8 cellular contexts compared by ENCODE assay signal in the genomic region with DNA sequence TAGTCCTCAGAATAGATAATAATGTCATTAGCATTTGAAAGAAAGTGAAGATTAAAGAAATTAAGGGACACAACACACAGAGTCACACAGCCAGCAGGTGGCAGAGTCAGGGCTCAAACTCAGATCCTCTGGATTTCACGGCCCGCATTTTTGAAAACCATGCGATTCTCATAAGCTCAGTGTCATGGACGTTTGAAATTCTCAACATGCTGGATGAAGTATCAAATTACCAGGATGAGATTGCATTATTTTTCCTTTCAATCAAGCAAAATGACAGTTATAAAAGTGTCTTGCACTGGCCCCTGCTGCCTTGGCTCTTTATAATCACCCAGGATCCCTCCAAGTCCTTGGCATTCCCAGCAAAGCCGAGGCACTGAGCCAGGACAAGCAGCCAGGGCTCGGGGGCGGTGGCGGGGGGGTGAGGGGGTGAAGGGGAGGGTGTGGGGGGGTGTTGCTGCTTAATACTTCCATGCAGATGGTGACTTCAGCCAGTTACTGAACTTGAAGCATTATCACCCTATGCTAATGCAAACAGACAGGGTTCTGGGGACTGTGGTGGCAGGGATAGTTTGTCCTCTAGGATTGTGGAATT.
DNase-seq lines count a peak whose midpoint lies in the region; ATAC-seq and TF ChIP-seq lines count a peak whose summit lies in the region.

No MANE protein-coding gene starts in this region.

- H3K4me3 ChIP-seq in LNCaP clone FGC (ENCODE audit: low read depth, low read length) (no peak overlapping the region), astrocyte of the cerebellum (ENCODE audit: low read depth, low read length) (no peak overlapping the region)

- ATAC-seq in HG03045 (IDR thresholded peaks at IDR 0.05; ENCODE audit: unreplicated experiment) (no peak), HG02852 (IDR thresholded peaks at IDR 0.05; ENCODE audit: unreplicated experiment) (no peak)

- peak; percentile 63 for DNase-seq in DMS53 (lab: John Stamatoyannopoulos, UW)
- peak; percentile 23 for DNase-seq in LNCaP clone FGC (ENCODE audit: low read depth)
- DNase-seq in T1000 (lab: John Stamatoyannopoulos, UW) = peak; percentile 45
- DNase-seq in astrocyte of the cerebellum (ENCODE audit: low read depth) = peak; percentile 76
- DNase-seq in hypothalamus (lab: John Stamatoyannopoulos, UW) = peak in 48 of 51 donors; percentile 3 to 79 (median 43)
- peak; percentile 19 to 47 for DNase-seq in stimulated activated CD4-positive, alpha-beta T cell treated with anti-CD3 and anti-CD28 coated beads, Interleukin-12 subunit alpha, Interleukin-12 subunit beta, amount 100 ng/mL, for 24 hours (ENCODE audit: low read depth in 2 of 2)

- in situ Hi-C loops in astrocyte of the cerebellum (cut with HindIII; ENCODE audit: low sequenced_read_pairs) = no loop called here

- TF ChIP-seq CTCF in LNCaP clone FGC (IDR thresholded peaks at IDR 0.05; ENCODE audit: control insufficient read depth, extremely low read depth, insufficient read depth) (peak; percentile 68), astrocyte of the cerebellum (IDR thresholded peaks at IDR 0.05; ENCODE audit: low read depth, low read length, missing control alignments) (peak; percentile 69)

Comparison
In these comparisons a context has a peak if more than half of its experiments do, and no peak if none do; other contexts are left out.
1. DNase-seq: peak in every context shown above with its lines; median percentile 76 in astrocyte of the cerebellum; 63 in DMS53; 45 in T1000; 43 in hypothalamus; 33 in stimulated activated CD4-positive, alpha-beta T cell treated with anti-CD3 and anti-CD28 coated beads, Interleukin-12 subunit alpha, Interleukin-12 subunit beta, amount 100 ng/mL, for 24 hours; 23 in LNCaP clone FGC.